18 cellular contexts compared by ENCODE assay signal in the genomic region with DNA sequence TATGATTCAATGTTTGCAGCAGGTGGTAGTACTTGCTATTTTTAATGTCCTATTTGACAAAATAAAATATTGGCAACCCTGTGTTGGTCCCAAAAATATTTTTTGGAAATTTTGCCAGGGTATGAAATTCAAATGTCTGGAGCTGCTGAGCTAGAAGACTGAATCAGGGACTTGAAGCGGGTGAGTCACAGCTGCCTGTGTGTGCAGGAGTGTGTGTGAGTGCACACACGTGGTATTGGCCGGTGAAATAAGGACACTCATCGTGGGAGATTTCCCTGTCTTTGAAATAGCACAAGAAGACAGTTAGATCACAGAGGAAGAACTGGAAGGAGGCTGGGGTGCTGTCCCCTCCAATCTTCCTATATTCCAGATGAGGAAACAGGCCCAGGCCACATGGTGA.
DNase-seq lines count a peak whose midpoint lies in the region; ATAC-seq, FAIRE-seq and TF ChIP-seq lines count a peak whose summit lies in the region.
"Had no signal": no experiment of that assay in that cellular context is flagged by ENCODE, and none has a peak within 500 bp of the region (broad histone marks: within the 10 kb centered on the region; RNA-seq: fewer than 3 reads in every experiment).

No MANE protein-coding gene starts in this region.

- H3K4me1 ChIP-seq in heart left ventricle (peaks cover 0 to 2% (median 0%) of the 10 kb centered on the region in 12 donors), right atrium auricular region (no peaks in the 10 kb centered on the region), K562 (replicated peaks in 1 of 2; ENCODE audit: control insufficient read depth in 2 of 2, insufficient read depth in 2 of 2, low read length in 2 of 2) (peaks cover 0 to 7% of the 10 kb centered on the region in 2 experiments; a peak in 2 of 5 replicates), transverse colon (no peaks in the 10 kb centered on the region), aorta (ENCODE audit: control insufficient read depth in 1 of 2, insufficient read depth in 2 of 2, low read length in 2 of 2) (no peaks in the 10 kb centered on the region)
- H3K4me1 ChIP-seq: A549, tibial nerve had no signal

- no TSS peak for BruUV-seq in K562 (replicated peaks; lab: Mats Ljungman, UMichigan)

- ATAC-seq in heart left ventricle (peak in 3 of 4 donors; percentile 29 to 77 (median 42)), K562 (no peak), aorta (ENCODE audit: low FRiP score) (no peak)
- ATAC-seq: A549; activated T-helper 17 cell treated with anti-CD3 and anti-CD28 coated beads, Interleukin-2, amount 50 U/mL, for 72 hours had no signal

- no peak overlapping the region for H3K4me2 ChIP-seq in K562 (ENCODE audit: insufficient read depth, low read length)
- H3K4me2 ChIP-seq: A549 had no signal

- CTCF ChIA-PET in K562 (lab: Yijun Ruan, JAX; ENCODE audit: low intra/inter-chr PET ratio): no interaction called here

- H3K9me3 ChIP-seq in heart left ventricle: peaks cover 0 to 8% (median 0%) of the 10 kb centered on the region in 12 donors
- no peaks in the 10 kb centered on the region for H3K9me3 ChIP-seq in right atrium auricular region
- H3K9me3 ChIP-seq in K562 (replicated peaks; ENCODE audit: control insufficient read depth, insufficient read depth, low read depth, low read length): no peaks in the 10 kb centered on the region; the same call in 1 of the 2 replicates
- H3K9me3 ChIP-seq in transverse colon: no peaks in the 10 kb centered on the region
- H3K9me3 ChIP-seq in aorta (ENCODE audit: control insufficient read depth, low read length): peaks cover 2% of the 10 kb centered on the region
- H3K9me3 ChIP-seq: A549 had no signal

- H3K27me3 ChIP-seq in heart left ventricle (peaks cover 0 to 13% (median 0%) of the 10 kb centered on the region in 9 donors), right atrium auricular region (no peaks in the 10 kb centered on the region), K562 (ENCODE audit: control insufficient read depth in 2 of 2, insufficient read depth in 2 of 2, low read length in 2 of 2) (peaks cover 2 to 16% of the 10 kb centered on the region in 2 experiments; a peak in 3 of 5 replicates), transverse colon (no peaks in the 10 kb centered on the region), aorta (ENCODE audit: control insufficient read depth in 1 of 2, insufficient read depth in 2 of 2, low read length in 1 of 2) (no peaks in the 10 kb centered on the region)

- 70 to 81% (median 73%) methylated on average over 4 of the region's 4 CpGs for WGBS in heart left ventricle, 4 donors
- WGBS in K562 (ENCODE audit: insufficient coverage, low coverage, missing lambda C conversion rate): 7% methylated on average over 4 of the region's 4 CpGs
- 59 to 80% methylated on average over 4 of the region's 4 CpGs for WGBS in transverse colon (ENCODE audit: low coverage in 1 of 2), 2 donors
- WGBS in aorta, 2 donors: 49 to 52% methylated on average over 4 of the region's 4 CpGs

- intact Hi-C loops in heart left ventricle (cut with DNase I): no loop called here
- intact Hi-C loops in K562 (cut with micrococcal nuclease): no loop called here
- intact Hi-C loops in transverse colon (cut with DNase I; ENCODE audit: low total_unique reads): no loop called here
- intact Hi-C loops in aorta (cut with DNase I): no loop called here

- in situ Hi-C loops in K562 (cut with MboI): no loop called here
- in situ Hi-C loops in transverse colon (cut with MboI; ENCODE audit: low pct_ligation_motif_present in 1 of 4, low pct_unique_long_range_greater_than_20kb in 1 of 4, low sequenced_read_pairs in 3 of 4): no loop called here

- DNase-seq in heart left ventricle (peak in 1 of 5 donors; percentile 37), right atrium auricular region (ENCODE audit: low spot score) (no peak), K562 (ENCODE audit: extremely low read depth in 1 of 4, low spot score in 3 of 4) (no peak), inferior parietal cortex (ENCODE audit: extremely low spot score) (peak; percentile 47), transverse colon (no peak), aorta (no peak), GOT3 (lab: John Stamatoyannopoulos, UW) (no peak), amniotic stem cell (lab: John Stamatoyannopoulos, UW) (no peak)
- DNase-seq: activated CD4-positive, alpha-beta T cell treated with anti-CD3 and anti-CD28 coated beads, Interleukin-2, amount 50 U/mL, for 1 hour; DMS79 treated with DMSO at 0.1 percent for 48 hours; KBM-7; kidney; NCI-H2029; SW 1271 had no signal

- H3K27ac ChIP-seq in heart left ventricle: no peak overlapping the region
- H3K27ac ChIP-seq in right atrium auricular region: no peak overlapping the region
- H3K27ac ChIP-seq in K562 (ENCODE audit: extremely low read depth, low read depth, low read length): no peak overlapping the region
- no peak overlapping the region for H3K27ac ChIP-seq in transverse colon
- H3K27ac ChIP-seq in aorta (ENCODE audit: low read depth in 1 of 2, low read length in 2 of 2): no peak overlapping the region
- H3K27ac ChIP-seq: A549, tibial nerve had no signal

- H3K79me2 ChIP-seq in K562 (ENCODE audit: control insufficient read depth, insufficient read depth, low read length): no peaks in the 10 kb centered on the region

- no peak for TF ChIP-seq EP300 in K562 (IDR thresholded peaks at IDR 0.05; ENCODE audit: low read length)
- no peak for TF ChIP-seq EP300 in transverse colon (IDR thresholded peaks at IDR 0.05; ENCODE audit: low read depth)

- H3K9me1 ChIP-seq in K562 (ENCODE audit: control insufficient read depth, insufficient read depth, low read length): no peaks in the 10 kb centered on the region

- TF ChIP-seq CTCF in heart left ventricle (IDR thresholded peaks at IDR 0.05): no peak
- TF ChIP-seq CTCF in right atrium auricular region (IDR thresholded peaks at IDR 0.05): no peak
- TF ChIP-seq CTCF in K562 (IDR thresholded peaks at IDR 0.05 in 2 of 3, conservative IDR thresholded peaks at IDR 0.05 in 1 of 3; ENCODE audit: insufficient read depth in 2 of 3, low read depth in 1 of 3, low read length in 3 of 3): no peak
- TF ChIP-seq CTCF in transverse colon (IDR thresholded peaks at IDR 0.05): no peak

- no peak for TF ChIP-seq RAD21 in K562 (CRISPR knock-in tag; conservative IDR thresholded peaks at IDR 0.05 in 1 of 2, IDR thresholded peaks at IDR 0.05 in 1 of 2)

- H3K9ac ChIP-seq in K562 (ENCODE audit: insufficient read depth in 1 of 2, low read depth in 2 of 2, low read length in 2 of 2): no peak overlapping the region

- no peak overlapping the region for H2AFZ ChIP-seq in K562 (ENCODE audit: low read depth, low read length)

- no peaks in the 10 kb centered on the region for H3K36me3 ChIP-seq in heart left ventricle
- no peaks in the 10 kb centered on the region for H3K36me3 ChIP-seq in right atrium auricular region
- no peaks in the 10 kb centered on the region for H3K36me3 ChIP-seq in K562 (ENCODE audit: control insufficient read depth, insufficient read depth, low read length)
- H3K36me3 ChIP-seq in transverse colon: no peaks in the 10 kb centered on the region
- H3K36me3 ChIP-seq in aorta (ENCODE audit: control insufficient read depth in 1 of 2, insufficient read depth in 2 of 2, low read length in 1 of 2): no peaks in the 10 kb centered on the region
- H3K36me3 ChIP-seq: tibial nerve had no signal

- POLR2A ChIA-PET in K562 (lab: Yijun Ruan, JAX): interaction anchor here (0.9 to 1.3 kb wide), 2 partner anchors 12 to 22 kb away, joined by 3 to 6 read pairs; no protein-coding TSS in a partner anchor

- H3K4me3 ChIP-seq in heart left ventricle (no peak overlapping the region), right atrium auricular region (no peak overlapping the region), K562 (no peak overlapping the region), transverse colon (no peak overlapping the region), aorta (ENCODE audit: low read length in 2 of 2) (no peak overlapping the region)
- H3K4me3 ChIP-seq: A549, tibial nerve had no signal

- TF ChIP-seq POLR2A in heart left ventricle (IDR thresholded peaks at IDR 0.05) (no peak), K562 (conservative IDR thresholded peaks at IDR 0.05) (no peak), transverse colon (IDR thresholded peaks at IDR 0.05) (no peak)

- FAIRE-seq in K562 (lab: Jason Lieb, UNC): no peak
- FAIRE-seq: A549, endothelial cell of umbilical vein, kidney had no signal

- H4K20me1 ChIP-seq in K562 (replicated peaks; ENCODE audit: control insufficient read depth, insufficient read depth, low read length): no peaks in the 10 kb centered on the region

TF ChIP-seq in K562, 482 proteins besides CTCF, POLR2A, EP300 and RAD21:
- TF ChIP-seq FOSL1 (tag; conservative IDR thresholded peaks at IDR 0.05): peak; percentile 43; the same call in 1 of the 2 replicates
- no peak for TF ChIP-seq USF1 (CRISPR knock-in tag; IDR thresholded peaks at IDR 0.05)

Comparison
In these comparisons a context has a peak if more than half of its experiments do, and no peak if none do; other contexts are left out.
1. ATAC-seq: peak in heart left ventricle (3 of 4); none in K562 (single experiment) and aorta (single experiment).